8 cellular contexts compared by ENCODE assay signal in the genomic region with DNA sequence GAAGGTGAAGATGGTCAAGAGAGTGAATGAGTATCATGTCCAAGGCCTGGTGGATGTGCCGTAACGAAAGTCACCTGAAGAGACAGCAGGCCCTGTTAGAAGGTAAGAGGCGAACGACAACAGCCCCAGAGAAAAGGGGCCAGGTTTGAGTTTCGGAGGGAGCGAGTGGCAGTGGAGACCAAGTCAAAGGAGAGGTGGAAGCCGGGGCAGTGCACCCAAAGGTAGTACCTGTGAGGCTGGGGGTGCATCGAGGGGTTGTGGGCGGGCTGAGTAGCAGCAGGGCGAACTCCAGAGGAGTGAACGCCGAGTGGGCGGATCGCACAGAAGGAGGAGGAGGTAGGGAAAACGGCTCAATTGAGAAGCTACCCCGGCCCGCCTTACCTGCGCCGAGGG. TPM values are rescaled to one million over a fixed set of nuclear protein-coding genes. Genes with fewer than 3 reads are reported as not detected.
DNase-seq lines count a peak whose midpoint lies in the region; ATAC-seq and TF ChIP-seq lines count a peak whose summit lies in the region.

No MANE protein-coding gene starts in this region.

- H3K27ac ChIP-seq in HCT116 (ENCODE audit: low read depth, low read length) (peak overlapping the region; percentile 61), substantia nigra (ENCODE audit: low read depth, low read length, poor library complexity, severe bottlenecking) (peak overlapping the region; percentile 97)

- no peaks in the 10 kb centered on the region for H4K20me1 ChIP-seq in HCT116 (ENCODE audit: insufficient read depth)

- peak overlapping the region; percentile 96 for H3K9ac ChIP-seq in HCT116 (ENCODE audit: low read length)

- ATAC-seq in HCT116 (peak; percentile 69), left colon (peak; percentile 61)

- H3K36me3 ChIP-seq in HCT116 (ENCODE audit: control insufficient read depth in 1 of 2, insufficient read depth in 2 of 2, low read length in 2 of 2) = peaks cover 9 to 17% of the 10 kb centered on the region in 2 experiments; a peak in 3 of 4 replicates

- in situ Hi-C loops in astrocyte of the cerebellum (cut with HindIII; ENCODE audit: low sequenced_read_pairs) = loop anchor here (5.0 kb wide), 1 partner anchor 85 kb away; no protein-coding TSS in a partner anchor

- intact Hi-C loops in HCT116 (cut with micrococcal nuclease) (loop anchor here (2.0 kb wide), 1 partner anchor 169 kb away; a partner anchor contains a TSS), left colon (cut with DNase I, micrococcal nuclease) (no loop called here)

- POLR2A ChIA-PET in HCT116 (lab: Charles Lee) = no interaction called here

- H3K9me2 ChIP-seq in HCT116 (ENCODE audit: insufficient read depth) = no peaks in the 10 kb centered on the region

- DNase-seq in NOMO-1 (lab: John Stamatoyannopoulos, UW; ENCODE audit: unreplicated experiment in 2 of 2) (peak; percentile 51 to 57), NOMO-1 treated with dmso at 0.1 percent for 144 hours (lab: John Stamatoyannopoulos, UW; ENCODE audit: unreplicated experiment) (no peak), HCT116 (ENCODE audit: low read depth, low spot score) (no peak), NCI-H1105 (lab: John Stamatoyannopoulos, UW) (peak; percentile 56), astrocyte of the cerebellum (ENCODE audit: low read depth) (no peak), left colon (no peak), substantia nigra (lab: John Stamatoyannopoulos, UW) (peak in 3 of 49 donors; percentile 45 to 71 (median 59)), NCI-H187 treated with DMSO at 0.1 percent for 48 hours (lab: John Stamatoyannopoulos, UW) (no peak)

- H2AFZ ChIP-seq in HCT116 (ENCODE audit: low read depth, low read length, poor library complexity, severe bottlenecking) = no peak overlapping the region

- no TSS peak for BruUV-seq in HCT116 (replicated peaks; lab: Mats Ljungman, UMichigan)

- H3K4me3 ChIP-seq in HCT116 (replicated peaks in 1 of 2; ENCODE audit: low read depth in 1 of 2, low read length in 2 of 2) = peak overlapping the region; percentile 59 to 85
- peak overlapping the region; percentile 81 for H3K4me3 ChIP-seq in astrocyte of the cerebellum (ENCODE audit: low read depth, low read length)

- RAD21 ChIA-PET in HCT116 (lab: Charles Lee; ENCODE audit: low non-redundant PET in 1 of 2, low total read pairs in 2 of 2, uncharacterized antibody in 2 of 2, unreplicated experiment in 2 of 2) = no interaction called here

- no peaks in the 10 kb centered on the region for H3K9me3 ChIP-seq in HCT116 (ENCODE audit: control insufficient read depth in 1 of 2, insufficient read depth in 1 of 2, low read depth in 1 of 2, low read length in 2 of 2)

- H3K4me2 ChIP-seq in HCT116 (ENCODE audit: low read length) = peak overlapping the region; percentile 83

- no peak for TF ChIP-seq POLR2A in HCT116 (IDR thresholded peaks at IDR 0.05; ENCODE audit: borderline replicate concordance, extremely low read depth, insufficient read depth, insufficient read length)

- CTCF ChIA-PET in HCT116 (lab: Charles Lee) = no interaction called here

- no peaks in the 10 kb centered on the region for H3K27me3 ChIP-seq in HCT116 (ENCODE audit: insufficient read depth, low read length)

- no peak for TF ChIP-seq CTCF in HCT116 (IDR thresholded peaks at IDR 0.05 in 2 of 3, conservative IDR thresholded peaks at IDR 0.05 in 1 of 3; ENCODE audit: borderline replicate concordance in 1 of 3, insufficient read depth in 1 of 3, low read depth in 2 of 3, low read length in 2 of 3)
- TF ChIP-seq CTCF in astrocyte of the cerebellum (IDR thresholded peaks at IDR 0.05; ENCODE audit: low read depth, low read length, missing control alignments) = no peak

- TF ChIP-seq RAD21 in HCT116 (IDR thresholded peaks at IDR 0.05; ENCODE audit: low read depth) = no peak

- H3K79me2 ChIP-seq in HCT116 (ENCODE audit: insufficient read depth, low read length) = peaks cover 93% of the 10 kb centered on the region

- H3K4me1 ChIP-seq in HCT116 (ENCODE audit: control insufficient read depth in 1 of 2, insufficient read depth in 2 of 2, low read length in 2 of 2) = peaks cover 15 to 27% of the 10 kb centered on the region in 2 experiments

TF ChIP-seq in HCT116, 20 proteins besides CTCF, POLR2A, EP300 and RAD21:
- TF ChIP-seq YY1 (IDR thresholded peaks at IDR 0.05; ENCODE audit: extremely low read depth, insufficient replicate concordance, low read depth, low read length) (no peak), SRF (IDR thresholded peaks at IDR 0.05; ENCODE audit: low read depth) (no peak), EZH2phosphoT487 (IDR thresholded peaks at IDR 0.05; ENCODE audit: borderline replicate concordance) (no peak), ZFX (IDR thresholded peaks at IDR 0.05) (no peak), EZH2 (IDR thresholded peaks at IDR 0.05) (no peak), POLR2AphosphoS5 (IDR thresholded peaks at IDR 0.05; ENCODE audit: low read depth, low read length) (no peak), SIN3A (IDR thresholded peaks at IDR 0.05; ENCODE audit: low read depth) (no peak; the same call in 1 of the 2 replicates), ZNF274 (IDR thresholded peaks at IDR 0.05; ENCODE audit: low read depth, low read length) (no peak), FOSL1 (IDR thresholded peaks at IDR 0.05; ENCODE audit: low read depth) (no peak), CBX3 (IDR thresholded peaks at IDR 0.05; ENCODE audit: low read depth) (no peak), EGR1 (IDR thresholded peaks at IDR 0.05; ENCODE audit: low read depth) (no peak), CEBPB (IDR thresholded peaks at IDR 0.05; ENCODE audit: low read depth) (no peak)
- TF ChIP-seq, protein P1, sequence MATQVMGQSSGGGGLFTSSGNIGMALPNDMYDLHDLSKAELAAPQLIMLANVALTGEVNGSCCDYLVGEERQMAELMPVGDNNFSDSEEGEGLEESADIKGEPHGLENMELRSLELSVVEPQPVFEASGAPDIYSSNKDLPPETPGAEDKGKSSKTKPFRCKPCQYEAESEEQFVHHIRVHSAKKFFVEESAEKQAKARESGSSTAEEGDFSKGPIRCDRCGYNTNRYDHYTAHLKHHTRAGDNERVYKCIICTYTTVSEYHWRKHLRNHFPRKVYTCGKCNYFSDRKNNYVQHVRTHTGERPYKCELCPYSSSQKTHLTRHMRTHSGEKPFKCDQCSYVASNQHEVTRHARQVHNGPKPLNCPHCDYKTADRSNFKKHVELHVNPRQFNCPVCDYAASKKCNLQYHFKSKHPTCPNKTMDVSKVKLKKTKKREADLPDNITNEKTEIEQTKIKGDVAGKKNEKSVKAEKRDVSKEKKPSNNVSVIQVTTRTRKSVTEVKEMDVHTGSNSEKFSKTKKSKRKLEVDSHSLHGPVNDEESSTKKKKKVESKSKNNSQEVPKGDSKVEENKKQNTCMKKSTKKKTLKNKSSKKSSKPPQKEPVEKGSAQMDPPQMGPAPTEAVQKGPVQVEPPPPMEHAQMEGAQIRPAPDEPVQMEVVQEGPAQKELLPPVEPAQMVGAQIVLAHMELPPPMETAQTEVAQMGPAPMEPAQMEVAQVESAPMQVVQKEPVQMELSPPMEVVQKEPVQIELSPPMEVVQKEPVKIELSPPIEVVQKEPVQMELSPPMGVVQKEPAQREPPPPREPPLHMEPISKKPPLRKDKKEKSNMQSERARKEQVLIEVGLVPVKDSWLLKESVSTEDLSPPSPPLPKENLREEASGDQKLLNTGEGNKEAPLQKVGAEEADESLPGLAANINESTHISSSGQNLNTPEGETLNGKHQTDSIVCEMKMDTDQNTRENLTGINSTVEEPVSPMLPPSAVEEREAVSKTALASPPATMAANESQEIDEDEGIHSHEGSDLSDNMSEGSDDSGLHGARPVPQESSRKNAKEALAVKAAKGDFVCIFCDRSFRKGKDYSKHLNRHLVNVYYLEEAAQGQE (IDR thresholded peaks at IDR 0.05; ENCODE audit: low read depth) = no peak
- TF ChIP-seq, protein P2, sequence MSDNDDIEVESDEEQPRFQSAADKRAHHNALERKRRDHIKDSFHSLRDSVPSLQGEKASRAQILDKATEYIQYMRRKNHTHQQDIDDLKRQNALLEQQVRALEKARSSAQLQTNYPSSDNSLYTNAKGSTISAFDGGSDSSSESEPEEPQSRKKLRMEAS (IDR thresholded peaks at IDR 0.05) = no peak
- TF ChIP-seq, protein P3, sequence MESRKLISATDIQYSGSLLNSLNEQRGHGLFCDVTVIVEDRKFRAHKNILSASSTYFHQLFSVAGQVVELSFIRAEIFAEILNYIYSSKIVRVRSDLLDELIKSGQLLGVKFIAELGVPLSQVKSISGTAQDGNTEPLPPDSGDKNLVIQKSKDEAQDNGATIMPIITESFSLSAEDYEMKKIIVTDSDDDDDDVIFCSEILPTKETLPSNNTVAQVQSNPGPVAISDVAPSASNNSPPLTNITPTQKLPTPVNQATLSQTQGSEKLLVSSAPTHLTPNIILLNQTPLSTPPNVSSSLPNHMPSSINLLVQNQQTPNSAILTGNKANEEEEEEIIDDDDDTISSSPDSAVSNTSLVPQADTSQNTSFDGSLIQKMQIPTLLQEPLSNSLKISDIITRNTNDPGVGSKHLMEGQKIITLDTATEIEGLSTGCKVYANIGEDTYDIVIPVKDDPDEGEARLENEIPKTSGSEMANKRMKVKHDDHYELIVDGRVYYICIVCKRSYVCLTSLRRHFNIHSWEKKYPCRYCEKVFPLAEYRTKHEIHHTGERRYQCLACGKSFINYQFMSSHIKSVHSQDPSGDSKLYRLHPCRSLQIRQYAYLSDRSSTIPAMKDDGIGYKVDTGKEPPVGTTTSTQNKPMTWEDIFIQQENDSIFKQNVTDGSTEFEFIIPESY (IDR thresholded peaks at IDR 0.05; ENCODE audit: extremely low read depth, insufficient replicate concordance, low read length) = no peak
- TF ChIP-seq, protein P4, sequence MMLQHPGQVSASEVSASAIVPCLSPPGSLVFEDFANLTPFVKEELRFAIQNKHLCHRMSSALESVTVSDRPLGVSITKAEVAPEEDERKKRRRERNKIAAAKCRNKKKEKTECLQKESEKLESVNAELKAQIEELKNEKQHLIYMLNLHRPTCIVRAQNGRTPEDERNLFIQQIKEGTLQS (IDR thresholded peaks at IDR 0.05) = no peak
TF ChIP-seq in HCT116: peak in this region for 0.

RNA-seq across cellular contexts. Expression of a gene that starts 0.4 kb away (rescaled TPM):
- total RNA-seq in HCT116 (2021; ENCODE audit: unreplicated experiment) (23.5 TPM), left colon (10 to 100 TPM in 1 of 2 donors, 1 to 10 TPM in 1; 9.3 to 14.6 TPM)
- polyA plus RNA-seq in HCT116 (2012) = 3.1 and 5.0 TPM in 2 replicates

RNA-seq across cellular contexts. Expression of a gene that starts 0.8 kb away (rescaled TPM):
- total RNA-seq in HCT116 (2021; ENCODE audit: unreplicated experiment) (65.7 TPM), left colon (10 to 100 TPM; 32.7 to 39.1 TPM)
- polyA plus RNA-seq in HCT116 (2012) = 31.1 and 33.0 TPM in 2 replicates

RNA-seq across cellular contexts. Expression of a gene that starts 39.9 kb away (rescaled TPM):
- total RNA-seq in HCT116 (2021; ENCODE audit: unreplicated experiment) (0.64 TPM), left colon (1 to 10 TPM; 1.0 to 3.8 TPM)
- polyA plus RNA-seq in HCT116 (2012) = 1.2 and 1.4 TPM in 2 replicates

Comparison
In these comparisons a context has a peak if more than half of its experiments do, and no peak if none do; other contexts are left out.
1. DNase-seq: peak in NOMO-1 (2 of 2) and NCI-H1105 (single experiment); none in NOMO-1 treated with dmso at 0.1 percent for 144 hours (single experiment), HCT116 (single experiment), astrocyte of the cerebellum (single experiment), left colon (0 of 2) and NCI-H187 treated with DMSO at 0.1 percent for 48 hours (single experiment).